In genomic region chr10:33412261-33413092, GRCh38 we compare ENCODE assay signal across 12 cellular contexts.
DNase-seq lines count a peak whose midpoint lies in the region; ATAC-seq, FAIRE-seq and TF ChIP-seq lines count a peak whose summit lies in the region.
"Had no signal": no experiment of that assay in that cellular context is flagged by ENCODE, and none has a peak within 500 bp of the region (broad histone marks: within the 10 kb centered on the region; RNA-seq: fewer than 3 reads in every experiment).

No MANE protein-coding gene starts in this region.

- H3K27ac ChIP-seq in A549 (peak overlapping the region in 1 of 2 experiments; percentile 52; a peak in 3 of 6 replicates), mammary epithelial cell (ENCODE audit: insufficient read depth, low read depth, low read length) (no peak overlapping the region), lower lobe of right lung (no peak overlapping the region)
- H3K27ac ChIP-seq: prostate gland had no signal

- TF ChIP-seq EP300 in A549 (IDR thresholded peaks at IDR 0.05), result no peak

- no peaks in the 10 kb centered on the region for H3K36me3 ChIP-seq in mammary epithelial cell (ENCODE audit: insufficient read depth, low read length)
- no peaks in the 10 kb centered on the region for H3K36me3 ChIP-seq in lower lobe of right lung
- H3K36me3 ChIP-seq: prostate gland had no signal

- intact Hi-C loops in mammary epithelial cell (cut with micrococcal nuclease), result loop anchor here (5.0 kb wide), 1 partner anchor 75 kb away; no protein-coding TSS in a partner anchor
- intact Hi-C loops in lower lobe of right lung (cut with DNase I), result no loop called here

- no peaks in the 10 kb centered on the region for H3K79me2 ChIP-seq in mammary epithelial cell (ENCODE audit: insufficient read depth, low read length)

- FAIRE-seq in A549 (lab: Jason Lieb, UNC), result no peak
- FAIRE-seq: endometrium had no signal

- TF ChIP-seq CTCF in A549 (IDR thresholded peaks at IDR 0.05) (no peak), HFFc6 (IDR thresholded peaks at IDR 0.05) (no peak), mammary epithelial cell (conservative IDR thresholded peaks at IDR 0.05 in 1 of 2, IDR thresholded peaks at IDR 0.05 in 1 of 2; ENCODE audit: extremely low read depth in 1 of 2, insufficient read depth in 1 of 2, low read depth in 1 of 2, low read length in 2 of 2) (no peak), lower lobe of right lung (IDR thresholded peaks at IDR 0.05) (no peak)

- no peak for TF ChIP-seq POLR2A in A549 (IDR thresholded peaks at IDR 0.05; ENCODE audit: low read length)

- H3K4me3 ChIP-seq in A549 (no peak overlapping the region), mammary epithelial cell (replicated peaks in 1 of 3; ENCODE audit: insufficient read depth in 1 of 3, low read depth in 2 of 3, low read length in 3 of 3) (no peak overlapping the region), lower lobe of right lung (no peak overlapping the region)
- H3K4me3 ChIP-seq: prostate gland had no signal

- H3K9me3 Mint-ChIP-seq in HFFc6, result no peaks in the 10 kb centered on the region

- no peaks in the 10 kb centered on the region for H4K20me1 ChIP-seq in mammary epithelial cell (ENCODE audit: insufficient read depth, low read length)

- H2AFZ ChIP-seq in mammary epithelial cell (ENCODE audit: low read depth, low read length), result no peak overlapping the region

- BruUV-seq in mammary epithelial cell (replicated peaks; lab: Mats Ljungman, UMichigan), result no TSS peak

- 72% methylated on average over 6 of the region's 6 CpGs for WGBS in A549 (ENCODE audit: missing lambda C conversion rate)
- WGBS in mammary epithelial cell (ENCODE audit: low coverage, missing lambda C conversion rate), result 72% methylated on average over 6 of the region's 6 CpGs

- H3K27me3 Mint-ChIP-seq in HFFc6 (ENCODE audit: insufficient read depth), result no peaks in the 10 kb centered on the region; the same call in 1 of the 2 replicates

- no peak overlapping the region; the same call in 2 of the 3 replicates for H3K4me2 ChIP-seq in A549
- no peak overlapping the region for H3K4me2 ChIP-seq in mammary epithelial cell (ENCODE audit: insufficient read depth, low read depth, low read length)

- H3K36me3 Mint-ChIP-seq in HFFc6 (ENCODE audit: low read depth), result no peaks in the 10 kb centered on the region

- peak overlapping the region; percentile 94 for H3K27ac Mint-ChIP-seq in HFFc6
- H3K27ac Mint-ChIP-seq: activated CD8-positive, alpha-beta T cell treated with anti-CD3 and anti-CD28 coated beads, Interleukin-2, amount 10 ng/mL, durations not matched to agents 7 days and 5 days had no signal

- H3K27me3 ChIP-seq in mammary epithelial cell (ENCODE audit: insufficient read depth, low read length), result no peaks in the 10 kb centered on the region
- no peaks in the 10 kb centered on the region for H3K27me3 ChIP-seq in lower lobe of right lung (ENCODE audit: low read depth)

- H3K9ac ChIP-seq in mammary epithelial cell (ENCODE audit: insufficient read depth, low read length), result no peak overlapping the region

- peak; percentile 30 to 70 for ATAC-seq in A549
- peak; percentile 71 to 80 for ATAC-seq in lower lobe of right lung
- ATAC-seq: activated CD8-positive, alpha-beta T cell treated with anti-CD3 and anti-CD28 coated beads, Interleukin-2, amount 10 ng/mL, durations not matched to agents 7 days and 5 days had no signal

- CTCF ChIA-PET in A549 (lab: Yijun Ruan, JAX), result interaction anchor here (0.6 to 1.3 kb wide), 3 partner anchors 82 to 1114 kb away, joined by 3 read pairs; no protein-coding TSS in a partner anchor
- CTCF ChIA-PET in mammary epithelial cell (lab: Charles Lee; ENCODE audit: low non-redundant PET), result no interaction called here

- peaks cover 49% of the 10 kb centered on the region for H3K4me1 Mint-ChIP-seq in HFFc6 (ENCODE audit: low read depth)

- in situ Hi-C loops in mammary epithelial cell (cut with MboI; ENCODE audit: low sequenced_read_pairs in 2 of 2), result no loop called here

- H3K9me3 ChIP-seq in A549 (0 out of 3 replicates have a peak, but pooled peaks cover 4% of the 10 kb centered on the region), mammary epithelial cell (replicated peaks; ENCODE audit: insufficient read depth, low read length) (no peaks in the 10 kb centered on the region), lower lobe of right lung (no peaks in the 10 kb centered on the region)
- H3K9me3 ChIP-seq: prostate gland had no signal

- peaks cover 6% of the 10 kb centered on the region; the same call in 1 of the 3 replicates for H3K4me1 ChIP-seq in A549
- H3K4me1 ChIP-seq in mammary epithelial cell (ENCODE audit: insufficient read depth, low read length), result peaks cover 11% of the 10 kb centered on the region
- peaks cover 18% of the 10 kb centered on the region for H3K4me1 ChIP-seq in lower lobe of right lung
- H3K4me1 ChIP-seq: prostate gland had no signal

- DNase-seq in A549 (ENCODE audit: low read depth in 1 of 2, low spot score in 1 of 2) (no peak), HFFc6 (peak; percentile 92), mammary epithelial cell (peak; percentile 85), lower lobe of right lung (peak; percentile 60), T-helper 9 cell (no peak), SW 1271 (lab: John Stamatoyannopoulos, UW) (no peak)
- no peak for DNase-seq in central memory CD4-positive, alpha-beta T cell
- no peak for DNase-seq in stimulated activated CD4-positive, alpha-beta T cell treated with anti-CD3 and anti-CD28 coated beads, Interleukin-12 subunit alpha, Interleukin-12 subunit beta, amount 100 ng/mL, for 4 hours
- DNase-seq: activated CD8-positive, alpha-beta T cell treated with anti-CD3 and anti-CD28 coated beads, Interleukin-2, amount 10 ng/mL, durations not matched to agents 7 days and 5 days; NCI-H2171 had no signal

- POLR2A ChIA-PET in A549 (lab: Yijun Ruan, JAX), result interaction anchor here (0.7 to 1.7 kb wide), 3 partner anchors 47 to 77 kb away, joined by 3 to 8 read pairs (median 6); no protein-coding TSS in a partner anchor

- peak overlapping the region; percentile 80 for H3K4me3 Mint-ChIP-seq in HFFc6
- H3K4me3 Mint-ChIP-seq: activated CD8-positive, alpha-beta T cell treated with anti-CD3 and anti-CD28 coated beads, Interleukin-2, amount 10 ng/mL, durations not matched to agents 7 days and 5 days had no signal

- dilution Hi-C loops in mammary epithelial cell (cut with HindIII; ENCODE audit: low sequenced_read_pairs), result loop anchor here (5.0 kb wide), 1 partner anchor 45 kb away; no protein-coding TSS in a partner anchor

- TF ChIP-seq RAD21 in A549 (conservative IDR thresholded peaks at IDR 0.05 in 1 of 2, IDR thresholded peaks at IDR 0.05 in 1 of 2), result no peak

TF ChIP-seq in A549, 52 proteins besides CTCF, POLR2A, EP300 and RAD21:
- TF ChIP-seq RFX5 (IDR thresholded peaks at IDR 0.05) (no peak), KDM1A (IDR thresholded peaks at IDR 0.05; ENCODE audit: low read depth) (no peak), BHLHE40 (IDR thresholded peaks at IDR 0.05; ENCODE audit: low read depth, low read length) (no peak)

Comparison
In these comparisons a context has a peak if more than half of its experiments do, and no peak if none do; other contexts are left out.
1. DNase-seq: peak in HFFc6 (single experiment), mammary epithelial cell (single experiment) and lower lobe of right lung (single experiment); none in A549 (0 of 2), central memory CD4-positive, alpha-beta T cell (single experiment), T-helper 9 cell (single experiment), SW 1271 (0 of 2) and stimulated activated CD4-positive, alpha-beta T cell treated with anti-CD3 and anti-CD28 coated beads, Interleukin-12 subunit alpha, Interleukin-12 subunit beta, amount 100 ng/mL, for 4 hours (single experiment).